ENCODE assay signal across 17 cellular contexts in genomic region chr12:20142295-20142694, GRCh38.
"Had no signal": no experiment of that assay in that cellular context is flagged by ENCODE, and none has a peak within 500 bp of the region (broad histone marks: within the 10 kb centered on the region; RNA-seq: fewer than 3 reads in every experiment).

No MANE protein-coding gene starts in this region.

- ATAC-seq: activated CD4-positive, alpha-beta T cell treated with anti-CD3 and anti-CD28 coated beads for 36 hours; gastrocnemius medialis; left ventricle myocardium superior; natural killer cell; stimulated activated naive CD8-positive, alpha-beta T cell treated with anti-CD3 and anti-CD28 coated beads, Interleukin-15, Interleukin-2, amounts not matched to agents 100 U/mL and 50 U/mL, for 24 hours; upper lobe of right lung had no signal

- DNase-seq: activated B cell treated with CpG ODN at 0.5 μM for 24 hours; activated CD4-positive, alpha-beta T cell treated with anti-CD3 and anti-CD28 coated beads for 36 hours; activated CD4-positive, alpha-beta T cell treated with anti-CD3 and anti-CD28 coated beads, Interleukin-2, amount 50 U/mL, for 4 hours; activated CD8-positive, alpha-beta memory T cell treated with anti-CD3 and anti-CD28 coated beads for 24 hours; activated CD8-positive, alpha-beta memory T cell treated with anti-CD3 and anti-CD28 coated beads, Interleukin-2, amount 50 U/mL, for 4 hours; activated naive CD4-positive, alpha-beta T cell; activated T-cell treated with anti-CD3 and anti-CD28 coated beads, Interleukin-2, amount 50 U/mL, for 24 hours; gastrocnemius medialis; hypothalamus; left ventricle myocardium superior; mammary epithelial cell; midbrain; natural killer cell; stimulated activated CD4-positive, alpha-beta T cell treated with anti-CD3 and anti-CD28 coated beads, Interleukin-12 subunit alpha, Interleukin-12 subunit beta, amount 100 ng/mL, for 4 hours; stimulated activated CD4-positive, alpha-beta T cell treated with anti-CD3 and anti-CD28 coated beads, Interleukin-4, amount 100 ng/mL, for 4 hours; stimulated activated naive CD8-positive, alpha-beta T cell treated with anti-CD3 and anti-CD28 coated beads, Interleukin-15, Interleukin-2, amounts not matched to agents 100 U/mL and 50 U/mL, for 24 hours; upper lobe of right lung had no signal
